11 cellular contexts compared by ENCODE assay signal in genomic region chr2:20594048-20594750, GRCh38. TPM values are rescaled to one million over a fixed set of nuclear protein-coding genes. Genes with fewer than 3 reads are reported as not detected.
A peak's percentile ranks its signal among the peaks of the same experiment; 100 is the strongest.
DNase-seq lines count a peak whose midpoint lies in the region; ATAC-seq and TF ChIP-seq lines count a peak whose summit lies in the region.
"Had no signal": no experiment of that assay in that cellular context is flagged by ENCODE, and none has a peak within 500 bp of the region (broad histone marks: within the 10 kb centered on the region; RNA-seq: fewer than 3 reads in every experiment).

No MANE protein-coding gene starts in this region.

- H3K27ac Mint-ChIP-seq in activated T-helper 17 cell treated with anti-CD3 and anti-CD28 coated beads, Interleukin-2, amount 50 U/mL, for 72 hours = peak overlapping the region; percentile 59
- H3K27ac Mint-ChIP-seq: GM23338 had no signal

- intact Hi-C loops in sciatic nerve (cut with DNase I) = no loop called here

- peaks cover 18% of the 10 kb centered on the region for H3K4me1 Mint-ChIP-seq in activated T-helper 17 cell treated with anti-CD3 and anti-CD28 coated beads, Interleukin-2, amount 50 U/mL, for 72 hours

- no peaks in the 10 kb centered on the region for H3K27me3 Mint-ChIP-seq in activated T-helper 17 cell treated with anti-CD3 and anti-CD28 coated beads, Interleukin-2, amount 50 U/mL, for 72 hours

- no peak for TF ChIP-seq CTCF in DOHH2 (IDR thresholded peaks at IDR 0.05; ENCODE audit: low read depth, low read length, poor library complexity, severe bottlenecking)
- no peak for TF ChIP-seq CTCF in hepatocyte (IDR thresholded peaks at IDR 0.05; ENCODE audit: poor library complexity)

- DNase-seq in hepatocyte (ENCODE audit: low spot score) (no peak), sciatic nerve (ENCODE audit: low spot score) (peak; percentile 25), H7 (no peak), NCI-H82 treated with DMSO at 0.1 percent for 48 hours (lab: John Stamatoyannopoulos, UW; ENCODE audit: unreplicated experiment) (no peak), SK-N-DZ (ENCODE audit: low spot score) (no peak)
- DNase-seq: activated T-cell treated with anti-CD3 and anti-CD28 coated beads for 4 hours had no signal

- no peak overlapping the region for H3K4me3 Mint-ChIP-seq in activated T-helper 17 cell treated with anti-CD3 and anti-CD28 coated beads, Interleukin-2, amount 50 U/mL, for 72 hours
- H3K4me3 Mint-ChIP-seq: GM23338 had no signal

- no peaks in the 10 kb centered on the region for H3K79me2 ChIP-seq in DOHH2 (ENCODE audit: control insufficient read depth, low read length)
- no peaks in the 10 kb centered on the region for H3K79me2 ChIP-seq in hepatocyte

- no peaks in the 10 kb centered on the region for H3K36me3 Mint-ChIP-seq in activated T-helper 17 cell treated with anti-CD3 and anti-CD28 coated beads, Interleukin-2, amount 50 U/mL, for 72 hours (ENCODE audit: low read depth)

- H3K9me3 ChIP-seq in DOHH2 (ENCODE audit: control insufficient read depth, insufficient read depth, low read length) (no peaks in the 10 kb centered on the region), hepatocyte (ENCODE audit: low read depth) (no peaks in the 10 kb centered on the region)

- H3K27ac ChIP-seq in DOHH2 (ENCODE audit: low read depth, low read length) (no peak overlapping the region), hepatocyte (peak overlapping the region; percentile 88)
- H3K27ac ChIP-seq: C4-2B had no signal

- H3K27me3 ChIP-seq in DOHH2 (ENCODE audit: control insufficient read depth, low read length) (peaks cover 49% of the 10 kb centered on the region), hepatocyte (no peaks in the 10 kb centered on the region), H7 (ENCODE audit: control insufficient read depth, insufficient read depth, low read length) (no peaks in the 10 kb centered on the region)

- no peaks in the 10 kb centered on the region for H3K36me3 ChIP-seq in DOHH2 (ENCODE audit: control insufficient read depth, low read length)
- no peaks in the 10 kb centered on the region for H3K36me3 ChIP-seq in hepatocyte (replicated peaks; ENCODE audit: insufficient read depth, low read depth)
- no peaks in the 10 kb centered on the region for H3K36me3 ChIP-seq in H7 (replicated peaks; ENCODE audit: control insufficient read depth, insufficient read depth, low read length)

- peaks cover 23% of the 10 kb centered on the region; the same call in 1 of the 2 replicates for H4K20me1 ChIP-seq in DOHH2 (ENCODE audit: control insufficient read depth, insufficient read depth, low read depth, low read length)
- H4K20me1 ChIP-seq in hepatocyte (ENCODE audit: insufficient read depth, poor library complexity, severe bottlenecking) = no peaks in the 10 kb centered on the region

- H3F3A ChIP-seq in DOHH2 (ENCODE audit: control insufficient read depth, insufficient read depth) = peaks cover 10% of the 10 kb centered on the region; the same call in 1 of the 2 replicates

- no peak overlapping the region for H3K4me3 ChIP-seq in DOHH2 (ENCODE audit: low read length)
- no peak overlapping the region for H3K4me3 ChIP-seq in hepatocyte
- no peak overlapping the region for H3K4me3 ChIP-seq in H7 (ENCODE audit: insufficient read depth, low read depth, low read length)
- H3K4me3 ChIP-seq: GM23338 had no signal

- H3K9me2 ChIP-seq in DOHH2 (replicated peaks; ENCODE audit: control insufficient read depth, low read length) (no peaks in the 10 kb centered on the region), hepatocyte (replicated peaks; ENCODE audit: insufficient read depth) (no peaks in the 10 kb centered on the region)

- H3K4me1 ChIP-seq in DOHH2 (ENCODE audit: control insufficient read depth, low read length) = peaks cover 39% of the 10 kb centered on the region
- peaks cover 62% of the 10 kb centered on the region for H3K4me1 ChIP-seq in hepatocyte (ENCODE audit: insufficient read depth)

- ATAC-seq in activated T-helper 17 cell treated with anti-CD3 and anti-CD28 coated beads, Interleukin-2, amount 50 U/mL, for 72 hours (replicated peaks) = no peak
- ATAC-seq in sciatic nerve (no peak), HG02678 (IDR thresholded peaks at IDR 0.05; ENCODE audit: unreplicated experiment) (no peak)

- H2AFZ ChIP-seq in hepatocyte = no peak overlapping the region
- H2AFZ ChIP-seq: GM23338 had no signal

- H3K4me2 ChIP-seq in DOHH2 (ENCODE audit: low read length) (peak overlapping the region; percentile 75), hepatocyte (no peak overlapping the region)
- H3K4me2 ChIP-seq: GM23338 had no signal

- H3K9me3 Mint-ChIP-seq in activated T-helper 17 cell treated with anti-CD3 and anti-CD28 coated beads, Interleukin-2, amount 50 U/mL, for 72 hours = no peaks in the 10 kb centered on the region
- H3K9me3 Mint-ChIP-seq: GM23338 had no signal

- 86% methylated on average over 6 of the region's 6 CpGs for WGBS in hepatocyte (ENCODE audit: low lambda C conversion rate, missing lambda C conversion rate)

RNA-seq across cellular contexts. Expression of gene HS1BP3, which starts 56.7 kb away (rescaled TPM):
- total RNA-seq in activated T-helper 17 cell treated with anti-CD3 and anti-CD28 coated beads, Interleukin-2, amount 50 U/mL, for 72 hours = 10 to 100 TPM in 1 of 2 donors, 1 to 10 TPM in 1; 8.9 to 10.7 TPM
- total RNA-seq in hepatocyte (25.8 and 26.8 TPM in 2 replicates), sciatic nerve (23.2 TPM)
- 26.3 and 29.6 TPM in 2 replicates for polyA plus RNA-seq in hepatocyte
- 30.2 and 41.3 TPM in 2 replicates for total RNA-seq in H7 (2014; rRNA removed; shearing (Covaris generic))
- 10.6 and 18.1 TPM in 2 replicates for polyA plus RNA-seq in SK-N-DZ (2014; cell fraction: cytosol; rRNA removed)
- polyA plus RNA-seq in SK-N-DZ (2014; cell fraction: nucleus; rRNA removed) = 12.7 and 17.9 TPM in 2 replicates
